15 cellular contexts compared by ENCODE assay signal in genomic region chr14:100826371-100827139, GRCh38. TPM values are rescaled to one million over a fixed set of nuclear protein-coding genes. Genes with fewer than 3 reads are reported as not detected.
DNase-seq lines count a peak whose midpoint lies in the region; ATAC-seq and TF ChIP-seq lines count a peak whose summit lies in the region.
"Had no signal": no experiment of that assay in that cellular context is flagged by ENCODE, and none has a peak within 500 bp of the region (broad histone marks: within the 10 kb centered on the region; RNA-seq: fewer than 3 reads in every experiment).

No MANE protein-coding gene starts in this region.

- no peaks in the 10 kb centered on the region for H3K9me3 ChIP-seq in skeletal muscle tissue (ENCODE audit: control insufficient read depth in 3 of 3, low read length in 3 of 3)

- H3K9ac ChIP-seq in skeletal muscle tissue (ENCODE audit: low read depth in 1 of 3, low read length in 3 of 3) = peak overlapping the region in 2 of 3 donors; percentile 33 to 43
- H3K9ac ChIP-seq: parathyroid adenoma had no signal

- H3K4me3 ChIP-seq in WI38 (ENCODE audit: low read depth, low read length) (peak overlapping the region; percentile 79), fibroblast of villous mesenchyme (ENCODE audit: low read depth, low read length) (peak overlapping the region; percentile 88), skeletal muscle tissue (ENCODE audit: low read length in 3 of 3) (peak overlapping the region; percentile 22 to 52 (median 31))

- H3K4me1 Mint-ChIP-seq in activated naive CD4-positive, alpha-beta T cell treated with anti-CD3 and anti-CD28 coated beads, Interleukin-2, amount 10 ng/mL, durations not matched to agents 7 days and 5 days = peaks cover 3% of the 10 kb centered on the region

- H3K36me3 ChIP-seq in skeletal muscle tissue (ENCODE audit: control insufficient read depth in 3 of 3, insufficient read depth in 3 of 3, low read length in 3 of 3) = no peaks in the 10 kb centered on the region

- DNase-seq in EL (peak; percentile 30), fibroblast of villous mesenchyme (ENCODE audit: low read depth) (peak; percentile 16), OCI-M1 (lab: John Stamatoyannopoulos, UW) (no peak)
- no peak for DNase-seq in activated naive CD4-positive, alpha-beta T cell treated with anti-CD3 and anti-CD28 coated beads, Interleukin-2, amount 10 ng/mL, durations not matched to agents 7 days and 5 days
- DNase-seq: activated CD4-positive, alpha-beta T cell treated with anti-CD3 and anti-CD28 coated beads, Interleukin-2, amount 10 ng/mL, durations not matched to agents 24 days and 14 days; Calu3; KBM-7 had no signal

- H3K4me3 Mint-ChIP-seq in activated naive CD4-positive, alpha-beta T cell treated with anti-CD3 and anti-CD28 coated beads, Interleukin-2, amount 10 ng/mL, durations not matched to agents 7 days and 5 days = no peak overlapping the region
- H3K4me3 Mint-ChIP-seq: activated CD4-positive, alpha-beta T cell treated with anti-CD3 and anti-CD28 coated beads, Interleukin-2, amount 10 ng/mL, durations not matched to agents 24 days and 14 days had no signal

- H3K4me1 ChIP-seq in skeletal muscle tissue (ENCODE audit: control insufficient read depth in 3 of 3, insufficient read depth in 3 of 3, low read length in 3 of 3) = peaks cover 0 to 4% (median 0%) of the 10 kb centered on the region in 3 donors
- H3K4me1 ChIP-seq: parathyroid adenoma had no signal

- peaks cover 6% of the 10 kb centered on the region for H3K9me3 Mint-ChIP-seq in activated naive CD4-positive, alpha-beta T cell treated with anti-CD3 and anti-CD28 coated beads, Interleukin-2, amount 10 ng/mL, durations not matched to agents 7 days and 5 days

- peaks cover 68% of the 10 kb centered on the region for H3K27me3 Mint-ChIP-seq in activated naive CD4-positive, alpha-beta T cell treated with anti-CD3 and anti-CD28 coated beads, Interleukin-2, amount 10 ng/mL, durations not matched to agents 7 days and 5 days

- CTCF ChIA-PET in activated naive CD4-positive, alpha-beta T cell treated with anti-CD3 and anti-CD28 coated beads, Interleukin-2, amount 10 ng/mL, durations not matched to agents 7 days and 5 days (lab: Charles Lee) = no interaction called here

- TF ChIP-seq CTCF in WI38 (IDR thresholded peaks at IDR 0.05; ENCODE audit: low read depth, low read length) = no peak
- TF ChIP-seq CTCF in fibroblast of villous mesenchyme (IDR thresholded peaks at IDR 0.05; ENCODE audit: insufficient read depth, low read depth, low read length) = no peak

- H3K27ac Mint-ChIP-seq in activated naive CD4-positive, alpha-beta T cell treated with anti-CD3 and anti-CD28 coated beads, Interleukin-2, amount 10 ng/mL, durations not matched to agents 7 days and 5 days = no peak overlapping the region
- H3K27ac Mint-ChIP-seq: activated CD4-positive, alpha-beta T cell treated with anti-CD3 and anti-CD28 coated beads, Interleukin-2, amount 10 ng/mL, durations not matched to agents 24 days and 14 days; activated naive CD4-positive, alpha-beta T cell treated with anti-CD3 and anti-CD28 coated beads, Interleukin-2, amount 50 U/mL, for 72 hours had no signal

- H3K27me3 ChIP-seq in skeletal muscle tissue (ENCODE audit: control insufficient read depth in 3 of 3, insufficient read depth in 3 of 3, low read length in 3 of 3) = peaks cover 26 to 44% (median 35%) of the 10 kb centered on the region in 3 donors

- peak overlapping the region; percentile 36 for H3K27ac ChIP-seq in skeletal muscle tissue (ENCODE audit: low read depth, low read length)
- H3K27ac ChIP-seq: parathyroid adenoma, RWPE1 had no signal

- peaks cover 2% of the 10 kb centered on the region for H3K36me3 Mint-ChIP-seq in activated naive CD4-positive, alpha-beta T cell treated with anti-CD3 and anti-CD28 coated beads, Interleukin-2, amount 10 ng/mL, durations not matched to agents 7 days and 5 days

- ATAC-seq in HG03442 (IDR thresholded peaks at IDR 0.05; ENCODE audit: unreplicated experiment) (no peak), GM21360 (IDR thresholded peaks at IDR 0.05; ENCODE audit: unreplicated experiment) (no peak)
- ATAC-seq: activated naive CD4-positive, alpha-beta T cell treated with anti-CD3 and anti-CD28 coated beads, Interleukin-2, amount 50 U/mL, for 72 hours; left colon had no signal

RNA-seq across cellular contexts. Expression of gene MEG3, which starts 0.6 kb away (rescaled TPM):
- total RNA-seq in fibroblast of villous mesenchyme = 120 and 187 TPM in 2 replicates
- total RNA-seq in skeletal muscle tissue = 587 TPM
- total RNA-seq: activated CD4-positive, alpha-beta T cell treated with anti-CD3 and anti-CD28 coated beads, Interleukin-2, amount 10 ng/mL, durations not matched to agents 24 days and 14 days; activated naive CD4-positive, alpha-beta T cell treated with anti-CD3 and anti-CD28 coated beads, Interleukin-2, amount 50 U/mL, for 72 hours; Calu3 had no signal

Comparison
In these comparisons a context has a peak if more than half of its experiments do, and no peak if none do; other contexts are left out.
1. DNase-seq: peak in EL (single experiment) and fibroblast of villous mesenchyme (single experiment); none in activated naive CD4-positive, alpha-beta T cell treated with anti-CD3 and anti-CD28 coated beads, Interleukin-2, amount 10 ng/mL, durations not matched to agents 7 days and 5 days (single experiment) and OCI-M1 (single experiment).
2. H3K4me3 ChIP-seq: peak in every context shown above with its lines; median percentile 88 in fibroblast of villous mesenchyme; 79 in WI38; 31 in skeletal muscle tissue.